6 cellular contexts compared by ENCODE assay signal in genomic region chr17:75271955-75272847, GRCh38. TPM values are rescaled to one million over a fixed set of nuclear protein-coding genes. Genes with fewer than 3 reads are reported as not detected.
DNase-seq lines count a peak whose midpoint lies in the region; ATAC-seq and TF ChIP-seq lines count a peak whose summit lies in the region.

No MANE protein-coding gene starts in this region.

- peaks cover 7 to 26% (median 17%) of the 10 kb centered on the region in 4 donors for H3K4me1 ChIP-seq in liver (ENCODE audit: control insufficient read depth in 4 of 4, insufficient read depth in 4 of 4, low read length in 3 of 4)

- peak overlapping the region; percentile 68 to 84 for H3K27ac ChIP-seq in liver (ENCODE audit: low read depth in 1 of 2, low read length in 2 of 2)

- DNase-seq in H7 (peak; percentile 70), dedifferentiated amniotic fluid mesenchymal stem cell (ENCODE audit: extremely low spot score) (no peak), NCI-H2107 treated with DMSO at 0.1 percent for 48 hours (lab: John Stamatoyannopoulos, UW; ENCODE audit: unreplicated experiment) (no peak)
- peak; percentile 48 to 53 for DNase-seq in activated T-cell treated with anti-CD3 and anti-CD28 coated beads, Interleukin-2, amount 50 U/mL, for 48 hours

- no peak for TF ChIP-seq CTCF in liver (IDR thresholded peaks at IDR 0.05; ENCODE audit: low read depth, low read length, missing input control)

- peaks cover 5% of the 10 kb centered on the region for H3K36me3 ChIP-seq in H7 (replicated peaks; ENCODE audit: control insufficient read depth, insufficient read depth, low read length)
- H3K36me3 ChIP-seq in liver (ENCODE audit: control insufficient read depth in 4 of 4, insufficient read depth in 3 of 4, low read depth in 1 of 4, low read length in 3 of 4): peaks cover 0 to 3% (median 1%) of the 10 kb centered on the region in 4 donors

- no peak for ATAC-seq in GM19455 (IDR thresholded peaks at IDR 0.05; ENCODE audit: unreplicated experiment)

- H3K9me3 ChIP-seq in liver (ENCODE audit: control insufficient read depth in 4 of 4, low read length in 3 of 4): no peaks in the 10 kb centered on the region

- H3K27me3 ChIP-seq in H7 (ENCODE audit: control insufficient read depth, insufficient read depth, low read length) (peaks cover 4% of the 10 kb centered on the region; the same call in 1 of the 2 replicates), liver (ENCODE audit: control insufficient read depth in 4 of 4, insufficient read depth in 4 of 4, low read length in 3 of 4) (no peaks in the 10 kb centered on the region)

- peak overlapping the region; percentile 80 for H3K4me3 ChIP-seq in H7 (ENCODE audit: insufficient read depth, low read depth, low read length)
- H3K4me3 ChIP-seq in liver (ENCODE audit: low read depth in 1 of 3, low read length in 3 of 3): peak overlapping the region; percentile 57 to 91 (median 80)

- no peak overlapping the region for H3K9ac ChIP-seq in liver (ENCODE audit: low read depth in 1 of 2, low read length in 2 of 2)

- no peak for TF ChIP-seq RAD21 in liver (IDR thresholded peaks at IDR 0.05)

- 63% methylated on average over 24 of the region's 24 CpGs for WGBS in liver

TF ChIP-seq in liver, 16 proteins besides CTCF, POLR2A, EP300 and RAD21:
- no peak for TF ChIP-seq ZBTB33 (IDR thresholded peaks at IDR 0.05)
- no peak for TF ChIP-seq ATF3 (IDR thresholded peaks at IDR 0.05)
- TF ChIP-seq JUND (IDR thresholded peaks at IDR 0.05): no peak
- TF ChIP-seq GABPA (IDR thresholded peaks at IDR 0.05 in 1 of 2, conservative IDR thresholded peaks at IDR 0.05 in 1 of 2): no peak
- no peak for TF ChIP-seq FOXA1 (IDR thresholded peaks at IDR 0.05)

RNA-seq across cellular contexts. Expression of gene MIF4GD, which starts 1.2 kb away (rescaled TPM):
- total RNA-seq in H7 (2014; rRNA removed; shearing (Covaris generic)): 28.0 TPM in 2 replicates
- 1 to 10 TPM; 6.2 to 8.6 TPM for total RNA-seq in liver
- polyA plus RNA-seq in liver: 10 to 100 TPM; 10.8 to 13.6 TPM

RNA-seq across cellular contexts. Expression of gene MRPS7, which starts 10.5 kb away (rescaled TPM):
- 128 and 166 TPM in 2 replicates for total RNA-seq in H7 (2014; rRNA removed; shearing (Covaris generic))
- total RNA-seq in liver: 10 to 100 TPM; 24.1 to 33.0 TPM
- 10 to 100 TPM; 45.8 to 58.9 TPM for polyA plus RNA-seq in liver

RNA-seq across cellular contexts. Expression of gene GGA3, which starts 10.8 kb away (rescaled TPM):
- 30.8 and 34.8 TPM in 2 replicates for total RNA-seq in H7 (2014; rRNA removed; shearing (Covaris generic))
- total RNA-seq in liver: 10 to 100 TPM in 1 of 2 donors, 1 to 10 TPM in 1; 8.8 to 17.3 TPM
- 1 to 10 TPM; 4.6 to 9.5 TPM for polyA plus RNA-seq in liver

RNA-seq across cellular contexts. Expression of gene SLC25A19, which starts 17.0 kb away (rescaled TPM):
- 25.7 and 31.0 TPM in 2 replicates for total RNA-seq in H7 (2014; rRNA removed; shearing (Covaris generic))
- 1 to 10 TPM; 8.0 to 9.5 TPM for total RNA-seq in liver
- polyA plus RNA-seq in liver: 1 to 10 TPM; 4.7 to 5.2 TPM

Comparison
In these comparisons a context has a peak if more than half of its experiments do, and no peak if none do; other contexts are left out.
1. DNase-seq: peak in H7 (single experiment) and activated T-cell treated with anti-CD3 and anti-CD28 coated beads, Interleukin-2, amount 50 U/mL, for 48 hours (2 of 2); none in dedifferentiated amniotic fluid mesenchymal stem cell (single experiment) and NCI-H2107 treated with DMSO at 0.1 percent for 48 hours (single experiment).